ENCODE assay signal across 8 cellular contexts in the genomic region with DNA sequence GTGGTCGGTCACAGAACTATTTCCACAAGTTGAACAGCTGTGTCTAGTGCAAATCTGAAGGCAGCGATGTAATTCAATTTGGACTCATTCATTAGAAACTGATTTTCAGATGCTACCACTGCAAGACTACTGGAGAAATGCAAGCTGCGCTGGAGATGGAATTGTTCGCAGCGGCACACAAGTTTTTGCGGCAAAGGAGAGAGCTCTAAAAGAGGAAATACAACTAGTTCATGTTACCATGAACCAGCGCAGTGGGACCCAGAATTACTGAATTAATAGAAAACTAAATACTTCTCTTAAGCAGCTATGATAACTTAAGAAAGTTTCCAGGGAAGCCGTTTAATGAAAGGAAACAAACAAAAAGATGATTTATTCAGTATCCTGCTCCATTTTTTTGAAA. TPM values are rescaled to one million over a fixed set of nuclear protein-coding genes. Genes with fewer than 3 reads are reported as not detected.
A peak's percentile ranks its signal among the peaks of the same experiment; 100 is the strongest.
DNase-seq lines count a peak whose midpoint lies in the region; ATAC-seq, FAIRE-seq and TF ChIP-seq lines count a peak whose summit lies in the region.

No MANE protein-coding gene starts in this region.

- peaks cover 41% of the 10 kb centered on the region for H4K20me1 ChIP-seq in keratinocyte (ENCODE audit: control insufficient read depth, extremely low read depth, insufficient read depth, low read length)

- no peaks in the 10 kb centered on the region for H3K9me3 Mint-ChIP-seq in activated T-cell treated with anti-CD3 and anti-CD28 coated beads, Interleukin-2, amount 50 U/mL, for 24 hours
- no peaks in the 10 kb centered on the region for H3K9me3 Mint-ChIP-seq in activated CD4-positive, alpha-beta memory T cell treated with anti-CD3 and anti-CD28 coated beads, Interleukin-2, amount 10 ng/mL, durations not matched to agents 7 days and 5 days

- POLR2A ChIA-PET in activated CD4-positive, alpha-beta memory T cell treated with anti-CD3 and anti-CD28 coated beads, Interleukin-2, amount 10 ng/mL, durations not matched to agents 7 days and 5 days (lab: Charles Lee) = interaction anchor here (0.6 to 2.2 kb wide), 8 partner anchors 10 to 340 kb away, joined by 3 to 6 read pairs (median 3); no protein-coding TSS in a partner anchor

- H3K36me3 ChIP-seq in keratinocyte (ENCODE audit: control insufficient read depth in 2 of 2, extremely low read depth in 1 of 2, insufficient read depth in 2 of 2, low read length in 2 of 2) (peaks cover 0 to 4% of the 10 kb centered on the region in 2 experiments), thymus (ENCODE audit: control insufficient read depth, insufficient read depth) (no peaks in the 10 kb centered on the region)

- peak overlapping the region; percentile 81 for H3K9ac ChIP-seq in keratinocyte (ENCODE audit: control insufficient read depth, extremely low read depth, insufficient read depth, low read length)

- peaks cover 59% of the 10 kb centered on the region for H3K4me1 Mint-ChIP-seq in activated T-cell treated with anti-CD3 and anti-CD28 coated beads, Interleukin-2, amount 50 U/mL, for 24 hours (ENCODE audit: low read depth)
- H3K4me1 Mint-ChIP-seq in activated CD4-positive, alpha-beta memory T cell treated with anti-CD3 and anti-CD28 coated beads, Interleukin-2, amount 10 ng/mL, durations not matched to agents 7 days and 5 days = peaks cover 46% of the 10 kb centered on the region

- 15% methylated on average over 8 of the region's 8 CpGs for WGBS in thymus

- H3K4me3 ChIP-seq in keratinocyte (ENCODE audit: control insufficient read depth in 2 of 3, extremely low read depth in 1 of 3, insufficient read depth in 2 of 3, low read depth in 1 of 3, low read length in 3 of 3) (peak overlapping the region; percentile 76 to 88 (median 83)), thymus (ENCODE audit: low read length) (peak overlapping the region; percentile 96)

- H3K36me3 Mint-ChIP-seq in activated T-cell treated with anti-CD3 and anti-CD28 coated beads, Interleukin-2, amount 50 U/mL, for 24 hours (ENCODE audit: low read depth) = peaks cover 22% of the 10 kb centered on the region
- H3K36me3 Mint-ChIP-seq in activated CD4-positive, alpha-beta memory T cell treated with anti-CD3 and anti-CD28 coated beads, Interleukin-2, amount 10 ng/mL, durations not matched to agents 7 days and 5 days (ENCODE audit: low read depth) = peaks cover 29% of the 10 kb centered on the region

- no peak for TF ChIP-seq CTCF in keratinocyte (optimal IDR thresholded peaks at IDR 0.05 in 1 of 3, IDR thresholded peaks at IDR 0.05 in 1 of 3, conservative IDR thresholded peaks at IDR 0.05 in 1 of 3; ENCODE audit: extremely low read depth in 1 of 3, insufficient read depth in 2 of 3, low read length in 3 of 3)

- peaks cover 10% of the 10 kb centered on the region for H3K9me1 ChIP-seq in keratinocyte (ENCODE audit: control insufficient read depth, extremely low read depth, insufficient read depth, low read length)

- H3K79me2 ChIP-seq in keratinocyte (ENCODE audit: control insufficient read depth, insufficient read depth, low read length) = peaks cover 61% of the 10 kb centered on the region

- H2AFZ ChIP-seq in keratinocyte (ENCODE audit: control insufficient read depth, low read length) = no peak overlapping the region

- H3K27ac Mint-ChIP-seq in activated T-cell treated with anti-CD3 and anti-CD28 coated beads, Interleukin-2, amount 50 U/mL, for 24 hours = peak overlapping the region; percentile 91
- no peak overlapping the region for H3K27ac Mint-ChIP-seq in activated CD4-positive, alpha-beta memory T cell treated with anti-CD3 and anti-CD28 coated beads, Interleukin-2, amount 10 ng/mL, durations not matched to agents 7 days and 5 days

- dilution Hi-C loops in keratinocyte (cut with MboI; ENCODE audit: extremely low pct_ligation_motif_present, low sequenced_read_pairs) = no loop called here

- H3K4me3 Mint-ChIP-seq in activated T-cell treated with anti-CD3 and anti-CD28 coated beads, Interleukin-2, amount 50 U/mL, for 24 hours = peak overlapping the region; percentile 87
- peak overlapping the region; percentile 93 for H3K4me3 Mint-ChIP-seq in activated CD4-positive, alpha-beta memory T cell treated with anti-CD3 and anti-CD28 coated beads, Interleukin-2, amount 10 ng/mL, durations not matched to agents 7 days and 5 days

- CTCF ChIA-PET in activated CD4-positive, alpha-beta memory T cell treated with anti-CD3 and anti-CD28 coated beads, Interleukin-2, amount 10 ng/mL, durations not matched to agents 7 days and 5 days (lab: Charles Lee) = interaction anchor here (1.1 to 1.9 kb wide), 3 partner anchors 188 to 375 kb away, joined by 3 to 5 read pairs (median 4); no protein-coding TSS in a partner anchor

- H3K4me2 ChIP-seq in keratinocyte (ENCODE audit: control insufficient read depth, extremely low read depth, insufficient read depth, low read depth, low read length) = peak overlapping the region; percentile 98

- no peak for DNase-seq in activated T-cell treated with anti-CD3 and anti-CD28 coated beads, Interleukin-2, amount 50 U/mL, for 24 hours
- DNase-seq in activated T-cell treated with anti-CD3 and anti-CD28 coated beads for 4 hours (no peak), keratinocyte (ENCODE audit: low read depth, low spot score) (no peak), DMS114 treated with DMSO at 0.1 percent for 48 hours (lab: John Stamatoyannopoulos, UW; ENCODE audit: unreplicated experiment) (no peak)
- DNase-seq in activated CD4-positive, alpha-beta memory T cell treated with anti-CD3 and anti-CD28 coated beads, Interleukin-2, amount 10 ng/mL, durations not matched to agents 7 days and 5 days = no peak

- peaks cover 18% of the 10 kb centered on the region for H3K4me1 ChIP-seq in keratinocyte (ENCODE audit: control insufficient read depth, extremely low read depth, insufficient read depth, low read length)
- peaks cover 11% of the 10 kb centered on the region for H3K4me1 ChIP-seq in thymus (ENCODE audit: control insufficient read depth, insufficient read depth, low read length)

- no peak for FAIRE-seq in keratinocyte (lab: Jason Lieb, UNC)

- H3K27me3 ChIP-seq in keratinocyte (ENCODE audit: control insufficient read depth, extremely low read depth, insufficient read depth, low read length) (no peaks in the 10 kb centered on the region), thymus (ENCODE audit: control insufficient read depth, insufficient read depth) (peaks cover 10% of the 10 kb centered on the region)

- H3K9me3 ChIP-seq in keratinocyte (ENCODE audit: control insufficient read depth, low read depth, low read length) (no peaks in the 10 kb centered on the region), thymus (ENCODE audit: control insufficient read depth) (no peaks in the 10 kb centered on the region)

- H3K27ac ChIP-seq in keratinocyte (ENCODE audit: control insufficient read depth, insufficient read depth, low read length) (no peak overlapping the region), thymus (ENCODE audit: low read depth) (no peak overlapping the region)

- H3K27me3 Mint-ChIP-seq in activated T-cell treated with anti-CD3 and anti-CD28 coated beads, Interleukin-2, amount 50 U/mL, for 24 hours = peaks cover 5% of the 10 kb centered on the region
- H3K27me3 Mint-ChIP-seq in activated CD4-positive, alpha-beta memory T cell treated with anti-CD3 and anti-CD28 coated beads, Interleukin-2, amount 10 ng/mL, durations not matched to agents 7 days and 5 days = peaks cover 8% of the 10 kb centered on the region

- ATAC-seq in HG02678 (IDR thresholded peaks at IDR 0.05; ENCODE audit: unreplicated experiment) (no peak), HG03521 (IDR thresholded peaks at IDR 0.05; ENCODE audit: unreplicated experiment) (no peak)

RNA-seq across cellular contexts. Expression of a gene that starts 1.9 kb away (rescaled TPM):
- total RNA-seq in activated CD4-positive, alpha-beta memory T cell treated with anti-CD3 and anti-CD28 coated beads, Interleukin-2, amount 10 ng/mL, durations not matched to agents 7 days and 5 days = 10 to 100 TPM; 53.0 to 56.6 TPM
- polyA plus RNA-seq in keratinocyte (2.2 to 5.0 TPM (median 4.6 TPM) in 3 replicates), thymus (20.7 TPM)
- 132 TPM for polyA plus RNA-seq in keratinocyte (2011; ENCODE audit: low read depth)
- polyA plus RNA-seq in keratinocyte (2011; cell fraction: cytosol; rRNA removed) = 4.3 and 4.8 TPM in 2 replicates
- polyA plus RNA-seq in keratinocyte (2011; cell fraction: nucleus; rRNA removed) = 23.8 and 25.9 TPM in 2 replicates
- polyA plus RNA-seq in keratinocyte (2012; ENCODE audit: low replicate concordance) = 12.9 and 15.0 TPM in 2 replicates
- 10.6 to 48.3 TPM (median 17.6 TPM) in 3 replicates for polyA minus RNA-seq in keratinocyte
- 17.3 TPM for polyA minus RNA-seq in keratinocyte (2011; cell fraction: cytosol; rRNA and poly(A)+ RNA removed)
- 35.5 and 53.1 TPM in 2 replicates for polyA minus RNA-seq in keratinocyte (2011; cell fraction: nucleus; rRNA and poly(A)+ RNA removed)
